8 cellular contexts compared by ENCODE assay signal in the genomic region with DNA sequence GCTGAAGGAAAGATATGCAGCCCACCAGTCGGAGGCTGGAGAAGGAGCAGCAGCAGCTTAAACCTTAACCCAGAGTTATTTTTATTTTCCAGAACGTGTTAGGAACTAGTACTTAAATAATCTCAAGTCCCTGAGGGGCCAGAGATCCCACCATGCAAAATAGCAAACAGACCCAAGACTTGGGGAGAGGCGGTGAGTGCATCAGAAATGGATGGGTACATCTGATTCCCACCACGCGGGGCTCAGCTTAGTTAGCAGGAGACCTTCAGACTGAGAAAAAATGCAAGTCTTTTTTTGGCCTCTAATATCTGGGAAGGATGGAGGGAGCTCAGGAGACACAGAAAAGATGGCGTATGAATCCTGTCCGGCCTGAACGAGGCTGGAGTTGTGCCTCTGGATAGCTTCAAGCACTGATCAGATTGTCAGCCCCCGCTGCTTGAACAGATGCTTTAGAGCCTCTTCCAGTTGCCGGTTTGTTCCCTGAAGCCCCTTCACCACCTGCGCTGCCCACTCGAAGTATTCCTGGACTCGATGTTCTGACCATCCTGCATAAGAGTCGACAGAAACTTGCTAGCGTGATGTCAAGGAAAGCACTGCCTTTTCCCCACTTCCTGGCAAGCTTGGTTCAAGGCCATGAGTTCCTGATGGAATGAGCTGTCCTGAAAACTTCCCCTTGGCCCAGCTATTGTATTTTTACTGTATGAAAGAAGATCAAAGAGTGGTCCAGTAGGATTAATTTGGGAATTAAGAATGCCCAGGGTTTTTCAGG. TPM values are rescaled to one million over a fixed set of nuclear protein-coding genes. Genes with fewer than 3 reads are reported as not detected.
DNase-seq lines count a peak whose midpoint lies in the region; ATAC-seq lines count a peak whose summit lies in the region.

No MANE protein-coding gene starts in this region.

- H3K4me3 ChIP-seq in esophagus (ENCODE audit: low read depth in 1 of 2, low read length in 2 of 2) (peak overlapping the region; percentile 10 to 74), skin epidermis (peak overlapping the region in 6 of 7 experiments; percentile 53 to 85 (median 64))

- WGBS in esophagus, 2 donors: 65 to 69% methylated on average over 15 of the region's 15 CpGs

- no peaks in the 10 kb centered on the region for H3K27me3 ChIP-seq in esophagus (ENCODE audit: control insufficient read depth in 1 of 2, insufficient read depth in 2 of 2, low read length in 2 of 2)

- H3K27ac ChIP-seq in esophagus (ENCODE audit: low read depth in 2 of 2, low read length in 1 of 2): peak overlapping the region; percentile 93 to 96
- peak overlapping the region in 19 of 21 experiments; percentile 87 to 97 (median 91) for H3K27ac ChIP-seq in skin epidermis

- no peaks in the 10 kb centered on the region for H3K9me3 ChIP-seq in esophagus (ENCODE audit: control insufficient read depth in 2 of 2, insufficient read depth in 1 of 2, low read depth in 1 of 2, low read length in 1 of 2)

- no peak for ATAC-seq in HG03159 (IDR thresholded peaks at IDR 0.05; ENCODE audit: unreplicated experiment)
- no peak for ATAC-seq in GM21619 (IDR thresholded peaks at IDR 0.05; ENCODE audit: unreplicated experiment)
- no peak for ATAC-seq in HG02642 (IDR thresholded peaks at IDR 0.05; ENCODE audit: poor library complexity, unreplicated experiment)

- H3K36me3 ChIP-seq in esophagus (ENCODE audit: control insufficient read depth in 2 of 2, insufficient read depth in 2 of 2, low read length in 1 of 2): no peaks in the 10 kb centered on the region

- peaks cover 5 to 8% of the 10 kb centered on the region in 2 donors for H3K4me1 ChIP-seq in esophagus (ENCODE audit: control insufficient read depth in 2 of 2, insufficient read depth in 2 of 2, low read length in 1 of 2)

- DNase-seq in NCI-H2029 (lab: John Stamatoyannopoulos, UW): peak; percentile 1
- DNase-seq in NCI-H2029 treated with DMSO at 0.1 percent for 48 hours (lab: John Stamatoyannopoulos, UW): no peak
- peak; percentile 61 for DNase-seq in RKO (ENCODE audit: low spot score)

RNA-seq across cellular contexts. Expression of gene HDDC3, which starts 1.3 kb away (rescaled TPM):
- polyA plus RNA-seq in esophagus: 10 to 100 TPM in 1 of 2 donors, 1 to 10 TPM in 1; 9.1 to 10.5 TPM

RNA-seq across cellular contexts. Expression of gene UNC45A, which starts 4.0 kb away (rescaled TPM):
- polyA plus RNA-seq in esophagus: 10 to 100 TPM; 35.0 to 47.9 TPM

RNA-seq across cellular contexts. Expression of gene RCCD1, which starts 23.6 kb away (rescaled TPM):
- 1 to 10 TPM; 8.1 to 8.7 TPM for polyA plus RNA-seq in esophagus

RNA-seq across cellular contexts. Expression of gene MAN2A2, which starts 27.9 kb away (rescaled TPM):
- 10 to 100 TPM; 15.8 to 22.1 TPM for polyA plus RNA-seq in esophagus

RNA-seq across cellular contexts. Expression of gene FES, which starts 46.7 kb away (rescaled TPM):
- 1 to 10 TPM; 3.8 to 4.8 TPM for polyA plus RNA-seq in esophagus
